Comparison of ENCODE assay signal across 8 cellular contexts in genomic region chr18:35376742-35377695, GRCh38. TPM values are rescaled to one million over a fixed set of nuclear protein-coding genes. Genes with fewer than 3 reads are reported as not detected.
A peak's percentile ranks its signal among the peaks of the same experiment; 100 is the strongest.
DNase-seq lines count a peak whose midpoint lies in the region; ATAC-seq and TF ChIP-seq lines count a peak whose summit lies in the region.

Gene ZNF396 (minus strand): TSS chr18:35377337. CDS start chr18:35374292, 3,045 bp downstream.

- H3K36me3 Mint-ChIP-seq in activated CD4-positive, alpha-beta memory T cell treated with anti-CD3 and anti-CD28 coated beads, Interleukin-2, amount 10 ng/mL, durations not matched to agents 7 days and 5 days (ENCODE audit: low read depth), result no peaks in the 10 kb centered on the region
- H3K36me3 Mint-ChIP-seq in memory B cell, result no peaks in the 10 kb centered on the region

- no peaks in the 10 kb centered on the region for H3K27me3 ChIP-seq in effector memory CD4-positive, alpha-beta T cell (replicated peaks; ENCODE audit: control insufficient read depth, insufficient read depth, low read length, poor library complexity, severe bottlenecking)

- peaks cover 6% of the 10 kb centered on the region for H3K4me1 ChIP-seq in effector memory CD4-positive, alpha-beta T cell (ENCODE audit: control insufficient read depth, insufficient read depth, low read length, poor library complexity, severe bottlenecking)

- H3K4me3 Mint-ChIP-seq in activated CD4-positive, alpha-beta memory T cell treated with anti-CD3 and anti-CD28 coated beads, Interleukin-2, amount 10 ng/mL, durations not matched to agents 7 days and 5 days, result peak within 1 kb of the TSS; percentile 76
- H3K4me3 Mint-ChIP-seq in memory B cell, result peak within 1 kb of the TSS; percentile 92

- CTCF ChIA-PET in activated CD4-positive, alpha-beta memory T cell treated with anti-CD3 and anti-CD28 coated beads, Interleukin-2, amount 10 ng/mL, durations not matched to agents 7 days and 5 days (lab: Charles Lee), result no interaction called here

- in situ Hi-C loops in GM18951 (cut with MboI; ENCODE audit: low sequenced_read_pairs, unreplicated experiment), result loop anchor here (25.0 kb wide), 2 partner anchors 560 to 885 kb away; no protein-coding TSS in a partner anchor

- no peaks in the 10 kb centered on the region for H3K9me3 Mint-ChIP-seq in activated CD4-positive, alpha-beta memory T cell treated with anti-CD3 and anti-CD28 coated beads, Interleukin-2, amount 10 ng/mL, durations not matched to agents 7 days and 5 days
- H3K9me3 Mint-ChIP-seq in memory B cell, result peaks cover 1% of the 10 kb centered on the region

- DNase-seq in AG08396 (ENCODE audit: low spot score) (peak; percentile 89), NCI-H526 treated with DMSO at 0.1 percent for 48 hours (lab: John Stamatoyannopoulos, UW) (peak; percentile 13), memory B cell (ENCODE audit: low spot score in 2 of 2) (peak; percentile 54 to 60)
- DNase-seq in activated CD4-positive, alpha-beta memory T cell treated with anti-CD3 and anti-CD28 coated beads, Interleukin-2, amount 10 ng/mL, durations not matched to agents 7 days and 5 days, result peak; percentile 76
- DNase-seq in effector memory CD4-positive, alpha-beta T cell, result peak; percentile 49 to 60 (median 49)
- peak; percentile 45 to 59 (median 52) for DNase-seq in stimulated activated CD4-positive, alpha-beta T cell treated with anti-CD3 and anti-CD28 coated beads, TNF-alpha, amount 100 ng/mL, for 48 hours (ENCODE audit: low read depth in 3 of 3)

- no peak within 1 kb of the TSS for H3K27ac Mint-ChIP-seq in activated CD4-positive, alpha-beta memory T cell treated with anti-CD3 and anti-CD28 coated beads, Interleukin-2, amount 10 ng/mL, durations not matched to agents 7 days and 5 days
- peak within 1 kb of the TSS; percentile 83 for H3K27ac Mint-ChIP-seq in memory B cell

- peak; percentile 35 for TF ChIP-seq POLR2A in GM18951 (IDR thresholded peaks at IDR 0.05; ENCODE audit: extremely low read depth, insufficient read depth, insufficient read length)

- peak within 1 kb of the TSS; percentile 41 for H3K27ac ChIP-seq in effector memory CD4-positive, alpha-beta T cell (ENCODE audit: insufficient read depth, low read length, poor library complexity, severe bottlenecking)

- H3K36me3 ChIP-seq in effector memory CD4-positive, alpha-beta T cell (ENCODE audit: control insufficient read depth, insufficient read depth, low read length), result no peaks in the 10 kb centered on the region

- ATAC-seq in HG03175 (IDR thresholded peaks at IDR 0.05; ENCODE audit: unreplicated experiment) (peak; percentile 75), memory B cell (ENCODE audit: low read depth) (peak; percentile 85)

- H3K4me3 ChIP-seq in effector memory CD4-positive, alpha-beta T cell (ENCODE audit: insufficient read depth, low read depth, low read length, poor library complexity, severe bottlenecking), result peak within 1 kb of the TSS; percentile 94

- POLR2A ChIA-PET in activated CD4-positive, alpha-beta memory T cell treated with anti-CD3 and anti-CD28 coated beads, Interleukin-2, amount 10 ng/mL, durations not matched to agents 7 days and 5 days (lab: Charles Lee), result interaction anchor here (0.9 to 1.0 kb wide), 2 partner anchors 33 to 121 kb away, joined by 3 to 4 read pairs; partner anchors contain the start of genes INO80C and ZNF24

- no peaks in the 10 kb centered on the region for H3K9me3 ChIP-seq in effector memory CD4-positive, alpha-beta T cell (ENCODE audit: control insufficient read depth, low read length)

- peaks cover 11% of the 10 kb centered on the region for H3K4me1 Mint-ChIP-seq in activated CD4-positive, alpha-beta memory T cell treated with anti-CD3 and anti-CD28 coated beads, Interleukin-2, amount 10 ng/mL, durations not matched to agents 7 days and 5 days
- H3K4me1 Mint-ChIP-seq in memory B cell, result peaks cover 4% of the 10 kb centered on the region

- peaks cover 19% of the 10 kb centered on the region for H3K27me3 Mint-ChIP-seq in activated CD4-positive, alpha-beta memory T cell treated with anti-CD3 and anti-CD28 coated beads, Interleukin-2, amount 10 ng/mL, durations not matched to agents 7 days and 5 days
- H3K27me3 Mint-ChIP-seq in memory B cell, result peaks cover 2% of the 10 kb centered on the region

RNA-seq across cellular contexts. Expression of gene ZNF396, which starts in this region (rescaled TPM):
- 1 to 10 TPM in 1 of 2 experiments, under 1 TPM in 1; 0.95 to 1.7 TPM for total RNA-seq in activated CD4-positive, alpha-beta memory T cell treated with anti-CD3 and anti-CD28 coated beads, Interleukin-2, amount 10 ng/mL, durations not matched to agents 7 days and 5 days

Comparison
In these comparisons a context has a peak if more than half of its experiments do, and no peak if none do; other contexts are left out.
1. Peak in every context shown above with its lines: DNase-seq, ATAC-seq, H3K4me3 ChIP-seq and H3K27ac ChIP-seq.
2. DNase-seq: peak in every context shown above with its lines; median percentile 89 in AG08396; 76 in activated CD4-positive, alpha-beta memory T cell treated with anti-CD3 and anti-CD28 coated beads, Interleukin-2, amount 10 ng/mL, durations not matched to agents 7 days and 5 days; 57 in memory B cell; 52 in stimulated activated CD4-positive, alpha-beta T cell treated with anti-CD3 and anti-CD28 coated beads, TNF-alpha, amount 100 ng/mL, for 48 hours; 49 in effector memory CD4-positive, alpha-beta T cell; 13 in NCI-H526 treated with DMSO at 0.1 percent for 48 hours.